8 cellular contexts compared by ENCODE assay signal in genomic region chr1:152458384-152459185, GRCh38. TPM values are rescaled to one million over a fixed set of nuclear protein-coding genes. Genes with fewer than 3 reads are reported as not detected.
A peak's percentile ranks its signal among the peaks of the same experiment; 100 is the strongest.
DNase-seq lines count a peak whose midpoint lies in the region; ATAC-seq and TF ChIP-seq lines count a peak whose summit lies in the region.

No MANE protein-coding gene starts in this region.

- no peaks in the 10 kb centered on the region for H3K4me1 ChIP-seq in HEK293 (ENCODE audit: control insufficient read depth, insufficient read depth, low read length)
- H3K4me1 ChIP-seq in mesenchymal stem cell (ENCODE audit: control insufficient read depth, insufficient read depth, low read depth, low read length) = peaks cover 1% of the 10 kb centered on the region

- H3K79me1 ChIP-seq in mesenchymal stem cell (replicated peaks; ENCODE audit: low read length, poor library complexity, severe bottlenecking) = no peaks in the 10 kb centered on the region

- H3K23ac ChIP-seq in mesenchymal stem cell (ENCODE audit: low read length in 2 of 2) = no peak overlapping the region

- H3K27ac ChIP-seq in HEK293 (ENCODE audit: extremely low read depth, low read depth, low read length) (no peak overlapping the region), mesenchymal stem cell (ENCODE audit: low read length, poor library complexity, severe bottlenecking) (no peak overlapping the region)

- H3K27me3 ChIP-seq in mesenchymal stem cell (ENCODE audit: control insufficient read depth in 1 of 2, insufficient read depth in 1 of 2, low read length in 2 of 2) = peaks cover 0 to 10% of the 10 kb centered on the region in 2 experiments

- no peak for ATAC-seq in HG03442 (IDR thresholded peaks at IDR 0.05; ENCODE audit: unreplicated experiment)

- no peak overlapping the region for H2BK120ac ChIP-seq in mesenchymal stem cell (ENCODE audit: low read depth, low read length)

- no peak overlapping the region for H2AFZ ChIP-seq in mesenchymal stem cell (ENCODE audit: low read depth, low read length)

- no peak overlapping the region for H3K4me3 ChIP-seq in HEK293 (ENCODE audit: low read depth, low read length)
- no peak overlapping the region for H3K4me3 ChIP-seq in mesenchymal stem cell (ENCODE audit: insufficient read depth in 1 of 2, low read depth in 1 of 2, low read length in 2 of 2)

- DNase-seq in COLO668 (lab: John Stamatoyannopoulos, UW; ENCODE audit: unreplicated experiment) (peak; percentile 55), NCI-H69 (lab: John Stamatoyannopoulos, UW) (peak; percentile 65), dermis blood vessel endothelial cell (peak; percentile 90), mesenchymal stem cell (peak; percentile 48)
- DNase-seq in activated CD4-positive, alpha-beta T cell treated with anti-CD3 and anti-CD28 coated beads, Interleukin-2, amount 50 U/mL, for 1 hour = peak; percentile 81
- DNase-seq in stimulated activated CD8-positive, alpha-beta memory T cell treated with anti-CD3 and anti-CD28 coated beads, Interleukin-15, amount 100 ng/mL, for 24 hours (ENCODE audit: low read depth) = peak; percentile 55

- H4K8ac ChIP-seq in mesenchymal stem cell (ENCODE audit: low read length) = no peak overlapping the region

- H3K4ac ChIP-seq in mesenchymal stem cell (ENCODE audit: low read depth in 1 of 2, low read length in 2 of 2) = no peak overlapping the region

- H2BK5ac ChIP-seq in mesenchymal stem cell (ENCODE audit: low read depth, low read length, poor library complexity, severe bottlenecking) = no peak overlapping the region

- H2AK5ac ChIP-seq in mesenchymal stem cell (ENCODE audit: low read length, severe bottlenecking) = no peak overlapping the region

- no peak overlapping the region for H4K91ac ChIP-seq in mesenchymal stem cell (ENCODE audit: low read length)

- no peak overlapping the region for H3K18ac ChIP-seq in mesenchymal stem cell (ENCODE audit: low read depth in 1 of 2, low read length in 2 of 2)

- H2BK15ac ChIP-seq in mesenchymal stem cell (ENCODE audit: low read depth, poor library complexity, severe bottlenecking) = no peak overlapping the region

- H3K36me3 ChIP-seq in HEK293 (ENCODE audit: control insufficient read depth in 2 of 2, insufficient read depth in 1 of 2, low read length in 2 of 2) = no peaks in the 10 kb centered on the region
- no peaks in the 10 kb centered on the region for H3K36me3 ChIP-seq in mesenchymal stem cell (ENCODE audit: control insufficient read depth in 1 of 2, insufficient read depth in 2 of 2, low read depth in 1 of 2, low read length in 2 of 2)

- H3K14ac ChIP-seq in mesenchymal stem cell (ENCODE audit: low read length in 2 of 2) = no peak overlapping the region

- H3K9me3 ChIP-seq in HEK293 (ENCODE audit: control insufficient read depth, insufficient read depth, low read depth, low read length) (no peaks in the 10 kb centered on the region), mesenchymal stem cell (ENCODE audit: control insufficient read depth, low read length) (no peaks in the 10 kb centered on the region)

- no peak overlapping the region for H2BK12ac ChIP-seq in mesenchymal stem cell (ENCODE audit: low read length in 2 of 2)

- CTCF ChIA-PET in HEK293 (lab: Yijun Ruan, JAX) = interaction anchor here (0.5 to 3.6 kb wide), 94 partner anchors 8 to 1082 kb away, joined by 3 to 176 read pairs (median 4); partner anchors contain the start of genes KPRP, RPTN, S100A11 and TCHH

- no peak overlapping the region for H3K4me2 ChIP-seq in mesenchymal stem cell (ENCODE audit: low read length, poor library complexity, severe bottlenecking)

- POLR2A ChIA-PET in HEK293 (lab: Yijun Ruan, JAX) = interaction anchor here (0.7 to 1.7 kb wide), 2 partner anchors 269 to 411 kb away, joined by 3 to 6 read pairs; no protein-coding TSS in a partner anchor

- WGBS in mesenchymal stem cell = 47% methylated on average over 11 of the region's 11 CpGs

- H3K9ac ChIP-seq in mesenchymal stem cell (ENCODE audit: low read length) = no peak overlapping the region

- peak; percentile 75 for TF ChIP-seq CTCF in HEK293 (tag by site-specific recombination; IDR thresholded peaks at IDR 0.05)

TF ChIP-seq in HEK293, 187 proteins besides CTCF, POLR2A, EP300 and RAD21:
- TF ChIP-seq ZNF660 (tag by site-specific recombination; IDR thresholded peaks at IDR 0.05) = peak; percentile 22; the same call in 1 of the 2 replicates
- TF ChIP-seq ZNF341 (tag by site-specific recombination; IDR thresholded peaks at IDR 0.05; ENCODE audit: low read depth) = 0 out of 2 replicates have a peak, but pooled peaks have one; percentile 37
- no peak for TF ChIP-seq ZNF747 (tag by site-specific recombination; IDR thresholded peaks at IDR 0.05)
- TF ChIP-seq ZNF280C (tag by site-specific recombination; IDR thresholded peaks at IDR 0.05) = no peak
- TF ChIP-seq ZNF362 (tag by site-specific recombination; IDR thresholded peaks at IDR 0.05) = no peak
- TF ChIP-seq PRDM10 (tag by site-specific recombination; IDR thresholded peaks at IDR 0.05) = no peak
- TF ChIP-seq ZBTB1 (tag by site-specific recombination; IDR thresholded peaks at IDR 0.05) = no peak
- peak; percentile 89 for TF ChIP-seq ZNF654 (tag by site-specific recombination; IDR thresholded peaks at IDR 0.05; ENCODE audit: low read depth)

RNA-seq across cellular contexts. Expression of gene CRNN, which starts 44.5 kb away (rescaled TPM):
- total RNA-seq in dermis blood vessel endothelial cell = not detected in 2 replicates
- not detected for polyA plus RNA-seq in mesenchymal stem cell (2013, experiment 1 of 2)
- polyA plus RNA-seq in mesenchymal stem cell (2013, experiment 2 of 2) = not detected

RNA-seq across cellular contexts. Expression of gene LCE5A, which starts 52.0 kb away (rescaled TPM):
- total RNA-seq in dermis blood vessel endothelial cell = not detected in 2 replicates
- not detected for polyA plus RNA-seq in mesenchymal stem cell (2013, experiment 1 of 2)
- not detected for polyA plus RNA-seq in mesenchymal stem cell (2013, experiment 2 of 2)

RNA-seq across cellular contexts. Expression of gene CRCT1, which starts 55.7 kb away (rescaled TPM):
- not detected in 2 replicates for total RNA-seq in dermis blood vessel endothelial cell
- not detected for polyA plus RNA-seq in mesenchymal stem cell (2013, experiment 1 of 2)
- polyA plus RNA-seq in mesenchymal stem cell (2013, experiment 2 of 2) = not detected
